ENCODE assay signal across 12 cellular contexts in genomic region chr1:1171551-1172340, GRCh38. TPM values are rescaled to one million over a fixed set of nuclear protein-coding genes. Genes with fewer than 3 reads are reported as not detected.
DNase-seq lines count a peak whose midpoint lies in the region; ATAC-seq and TF ChIP-seq lines count a peak whose summit lies in the region.
"Had no signal": no experiment of that assay in that cellular context is flagged by ENCODE, and none has a peak within 500 bp of the region (broad histone marks: within the 10 kb centered on the region; RNA-seq: fewer than 3 reads in every experiment).

No MANE protein-coding gene starts in this region.

- peak overlapping the region; percentile 92 for H3K4me2 ChIP-seq in BLaER1

- H3K27ac ChIP-seq in BLaER1 = peak overlapping the region; percentile 39; the same call in 1 of the 2 replicates
- H3K27ac ChIP-seq in testis = no peak overlapping the region
- H3K27ac ChIP-seq: epithelial cell of prostate had no signal

- peaks cover 16% of the 10 kb centered on the region for H3K27me3 ChIP-seq in BLaER1
- H3K27me3 ChIP-seq in testis = no peaks in the 10 kb centered on the region

- peaks cover 95% of the 10 kb centered on the region for H3K4me1 ChIP-seq in BLaER1
- no peaks in the 10 kb centered on the region for H3K4me1 ChIP-seq in testis

- ATAC-seq in HG02678 (IDR thresholded peaks at IDR 0.05; ENCODE audit: unreplicated experiment) = no peak
- ATAC-seq in GM21447 (IDR thresholded peaks at IDR 0.05; ENCODE audit: unreplicated experiment) = no peak

- DNase-seq in GM20000 (ENCODE audit: low spot score) (peak; percentile 70), islet precursor cell (peak; percentile 38), testis (no peak), NCI-H446 (lab: John Stamatoyannopoulos, UW) (no peak)
- peak; percentile 45 for DNase-seq in activated CD8-positive, alpha-beta memory T cell treated with anti-CD3 and anti-CD28 coated beads, Interleukin-2, amount 50 U/mL, for 4 hours
- DNase-seq: anterior cingulate cortex, NCI-H1436 had no signal

- intact Hi-C loops in testis (cut with DNase I; ENCODE audit: low total_unique reads) = no loop called here

- no peak for TF ChIP-seq POLR2A in testis (IDR thresholded peaks at IDR 0.05)

- peaks cover 13% of the 10 kb centered on the region for H4K20me1 ChIP-seq in BLaER1

- no peaks in the 10 kb centered on the region for H3K36me3 ChIP-seq in BLaER1
- no peaks in the 10 kb centered on the region for H3K36me3 ChIP-seq in testis (ENCODE audit: low read depth, missing control alignments)

- 79 to 85% methylated on average over 21 to 32 of the region's 33 CpGs for WGBS in testis, 2 donors

- H3K4me3 ChIP-seq in BLaER1 (peak overlapping the region; percentile 31), testis (no peak overlapping the region)

- no peaks in the 10 kb centered on the region for H3K9me3 ChIP-seq in BLaER1
- H3K9me3 ChIP-seq in testis = no peaks in the 10 kb centered on the region

- no peak for TF ChIP-seq CTCF in GM20000 (IDR thresholded peaks at IDR 0.05; ENCODE audit: extremely low read depth, missing control alignments)
- TF ChIP-seq CTCF in testis (IDR thresholded peaks at IDR 0.05) = no peak

- peak overlapping the region; percentile 51 for H3K9ac ChIP-seq in BLaER1

RNA-seq across cellular contexts. Expression of gene TTLL10, which starts 1.9 kb away (rescaled TPM):
- 10 to 100 TPM; 20.4 to 58.0 TPM for total RNA-seq in testis
- 44.9 TPM for polyA plus RNA-seq in testis (ENCODE audit: insufficient read depth, low read depth, low replicate concordance)
- polyA plus RNA-seq: neural cell had no signal

RNA-seq across cellular contexts. Expression of gene TNFRSF18, which starts 34.6 kb away (rescaled TPM):
- not detected for total RNA-seq in testis
- 0.67 TPM for polyA plus RNA-seq in testis (ENCODE audit: insufficient read depth, low read depth, low replicate concordance)
- polyA plus RNA-seq: neural cell had no signal

RNA-seq across cellular contexts. Expression of gene TNFRSF4, which starts 42.2 kb away (rescaled TPM):
- 1 to 10 TPM in 1 of 2 donors, under 1 TPM in 1; 0.87 to 1.4 TPM for total RNA-seq in testis
- polyA plus RNA-seq in testis (ENCODE audit: insufficient read depth, low read depth, low replicate concordance) = 0.80 TPM
- polyA plus RNA-seq: neural cell had no signal

RNA-seq across cellular contexts. Expression of gene C1orf159, which starts 55.9 kb away (rescaled TPM):
- total RNA-seq in testis = 10 to 100 TPM; 50.7 to 68.3 TPM
- polyA plus RNA-seq in testis (ENCODE audit: insufficient read depth, low read depth, low replicate concordance) = 40.7 TPM

Comparison
In these comparisons a context has a peak if more than half of its experiments do, and no peak if none do; other contexts are left out.
1. DNase-seq: peak in GM20000 (single experiment), activated CD8-positive, alpha-beta memory T cell treated with anti-CD3 and anti-CD28 coated beads, Interleukin-2, amount 50 U/mL, for 4 hours (single experiment) and islet precursor cell (single experiment); none in testis (single experiment) and NCI-H446 (0 of 2).